ENCODE assay signal across 18 cellular contexts in the genomic region with DNA sequence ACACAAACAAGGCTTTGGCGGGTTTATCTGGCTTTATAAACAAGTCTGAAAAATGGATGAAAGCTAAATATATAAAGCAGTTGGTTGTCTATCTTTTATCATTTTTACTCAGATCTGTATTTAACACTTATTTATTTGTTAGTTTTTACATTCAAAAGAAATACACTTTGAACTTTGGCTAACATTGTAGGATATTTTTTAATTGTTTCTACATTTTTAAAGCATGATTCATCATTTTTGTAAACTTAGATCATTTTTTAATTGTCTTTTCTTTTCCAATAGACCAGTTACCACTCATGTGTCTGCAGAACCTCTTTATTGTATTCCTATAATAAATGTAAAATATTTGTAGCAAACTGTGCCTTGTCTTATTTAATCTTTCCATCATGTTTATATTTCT.
"Had no signal": no experiment of that assay in that cellular context is flagged by ENCODE, and none has a peak within 500 bp of the region (broad histone marks: within the 10 kb centered on the region; RNA-seq: fewer than 3 reads in every experiment).

No MANE protein-coding gene starts in this region.

- H3K27ac ChIP-seq: epithelial cell of prostate, heart left ventricle, lower lobe of right lung, neural progenitor cell, ovary, tibial nerve, vagina had no signal

- H3K9me3 ChIP-seq: heart left ventricle, lower lobe of right lung, ovary, tibial nerve, vagina had no signal

- DNase-seq: activated CD4-positive, alpha-beta T cell treated with anti-CD3 and anti-CD28 coated beads, Interleukin-2, amount 10 ng/mL, durations not matched to agents 7 days and 5 days; activated CD4-positive, CD25-positive, alpha-beta regulatory T cell; activated CD8-positive, alpha-beta memory T cell treated with anti-CD3 and anti-CD28 coated beads, Interleukin-2, amount 50 U/mL, for 48 hours; activated gamma-delta T cell treated with Interleukin-2 at 50 U/mL for 16 hours; activated naive CD8-positive, alpha-beta T cell treated with anti-CD3 and anti-CD28 coated beads for 36 hours; cortex of kidney; effector CD8-positive, alpha-beta T cell; foreskin melanocyte; heart left ventricle; left colon; lower lobe of right lung; midbrain; ovary; stimulated activated CD4-positive, alpha-beta T cell treated with anti-CD3 and anti-CD28 coated beads, Interleukin-2, amount 100 ng/mL, for 48 hours had no signal

- H3K4me3 ChIP-seq: heart left ventricle, lower lobe of right lung, neural progenitor cell, ovary, tibial nerve, vagina had no signal

- H3K36me3 ChIP-seq: heart left ventricle, lower lobe of right lung, neural progenitor cell, ovary, tibial nerve, vagina had no signal

- H3K9ac ChIP-seq: neural progenitor cell had no signal
